Comparison of ENCODE assay signal across 20 cellular contexts in the genomic region with DNA sequence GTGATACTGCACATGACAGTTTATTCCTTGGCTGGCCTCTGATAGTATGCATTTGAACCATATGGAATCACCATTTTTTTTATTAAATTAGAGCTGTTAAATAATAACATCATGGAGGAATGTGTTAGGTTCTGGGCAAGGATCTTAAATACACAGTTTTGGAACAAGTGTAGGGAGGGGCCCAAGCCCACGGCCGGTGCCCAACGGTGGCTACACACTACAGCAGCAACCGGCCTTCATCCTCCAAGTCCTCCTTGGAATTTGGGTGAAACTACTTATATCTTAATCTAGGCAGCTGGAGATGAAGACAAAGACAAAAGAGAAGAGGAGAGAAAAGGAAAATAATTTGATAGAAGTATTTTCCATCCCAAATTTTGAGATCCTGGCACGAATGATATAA. TPM values are rescaled to one million over a fixed set of nuclear protein-coding genes. Genes with fewer than 3 reads are reported as not detected.
A peak's percentile ranks its signal among the peaks of the same experiment; 100 is the strongest.
DNase-seq lines count a peak whose midpoint lies in the region; ATAC-seq, FAIRE-seq and TF ChIP-seq lines count a peak whose summit lies in the region.
"Had no signal": no experiment of that assay in that cellular context is flagged by ENCODE, and none has a peak within 500 bp of the region (broad histone marks: within the 10 kb centered on the region; RNA-seq: fewer than 3 reads in every experiment).

No MANE protein-coding gene starts in this region.

- H2AFZ ChIP-seq in neural progenitor cell (replicated peaks), result no peak overlapping the region
- H2AFZ ChIP-seq: GM23338 had no signal

- no peak for TF ChIP-seq EP300 in sigmoid colon (IDR thresholded peaks at IDR 0.05)

- H3K27me3 Mint-ChIP-seq in chondrocyte (ENCODE audit: low read depth) (no peaks in the 10 kb centered on the region), neural progenitor cell (ENCODE audit: insufficient read depth, low read depth) (peaks cover 2% of the 10 kb centered on the region)
- H3K27me3 Mint-ChIP-seq: CD8-positive, alpha-beta memory T cell had no signal

- DNase-seq in chondrocyte (ENCODE audit: low spot score) (no peak), neural progenitor cell (ENCODE audit: low spot score) (no peak), sigmoid colon (peak; percentile 32), OCI-M1 (lab: John Stamatoyannopoulos, UW) (no peak), D721Med (ENCODE audit: insufficient read length, low spot score) (no peak)
- DNase-seq: BE2C; C1 segment of cervical spinal cord; CD4-positive, CD25-positive, alpha-beta regulatory T cell; CD8-positive, alpha-beta memory T cell; COR-L47; DMS153; DMS79; GDM1; HCEC 1CT; IMR-90 had no signal

- H3K4me1 ChIP-seq in neural progenitor cell (peaks cover 8% of the 10 kb centered on the region), sigmoid colon (peaks cover 0 to 44% (median 28%) of the 10 kb centered on the region in 4 donors)

- TF ChIP-seq CTCF in chondrocyte (IDR thresholded peaks at IDR 0.05) (no peak), neural progenitor cell (IDR thresholded peaks at IDR 0.05) (peak; percentile 1), sigmoid colon (IDR thresholded peaks at IDR 0.05) (no peak), D721Med (IDR thresholded peaks at IDR 0.05; ENCODE audit: insufficient read depth, missing control alignments) (no peak)

- H3K9me3 Mint-ChIP-seq in chondrocyte (ENCODE audit: low read depth) (no peaks in the 10 kb centered on the region), neural progenitor cell (peaks cover 15% of the 10 kb centered on the region)
- H3K9me3 Mint-ChIP-seq: GM23338 had no signal

- no peak overlapping the region for H3K4me2 ChIP-seq in neural progenitor cell
- H3K4me2 ChIP-seq: GM23338 had no signal

- intact Hi-C loops in sigmoid colon (cut with DNase I), result no loop called here

- FAIRE-seq in D721Med (lab: Jason Lieb, UNC), result no peak
- FAIRE-seq: GM12892, H54, HTR-8/SVneo had no signal

- H3K36me3 ChIP-seq in neural progenitor cell (no peaks in the 10 kb centered on the region), sigmoid colon (no peaks in the 10 kb centered on the region)
- H3K36me3 ChIP-seq: BE2C had no signal

- no peaks in the 10 kb centered on the region for H3K79me2 ChIP-seq in neural progenitor cell (ENCODE audit: low read depth)

- H3K27ac ChIP-seq in neural progenitor cell (no peak overlapping the region), sigmoid colon (no peak overlapping the region)

- H3K36me3 Mint-ChIP-seq in chondrocyte (ENCODE audit: low read depth), result no peaks in the 10 kb centered on the region
- peaks cover 5% of the 10 kb centered on the region for H3K36me3 Mint-ChIP-seq in neural progenitor cell
- H3K36me3 Mint-ChIP-seq: CD4-positive, CD25-positive, alpha-beta regulatory T cell; CD8-positive, alpha-beta memory T cell had no signal

- WGBS in sigmoid colon, 2 donors, result 96% methylated on average over 5 of the region's 5 CpGs

- H3K4me3 Mint-ChIP-seq in chondrocyte (ENCODE audit: unreplicated experiment) (no peak overlapping the region), neural progenitor cell (no peak overlapping the region)
- H3K4me3 Mint-ChIP-seq: CD8-positive, alpha-beta memory T cell; GM23338 had no signal

- no peak overlapping the region for H3K4me3 ChIP-seq in neural progenitor cell
- H3K4me3 ChIP-seq in sigmoid colon, result no peak overlapping the region
- H3K4me3 ChIP-seq: GM23338 had no signal

- H3K27me3 ChIP-seq in neural progenitor cell, result no peaks in the 10 kb centered on the region
- no peaks in the 10 kb centered on the region for H3K27me3 ChIP-seq in sigmoid colon
- H3K27me3 ChIP-seq: BE2C had no signal

- H3F3A ChIP-seq in neural progenitor cell (ENCODE audit: low read depth), result no peaks in the 10 kb centered on the region

- peaks cover 12% of the 10 kb centered on the region for H4K20me1 ChIP-seq in neural progenitor cell (ENCODE audit: low read depth)

- H3K9ac ChIP-seq in neural progenitor cell, result no peak overlapping the region

- no peak for TF ChIP-seq POLR2A in sigmoid colon (IDR thresholded peaks at IDR 0.05)

- ATAC-seq in GM18502 (IDR thresholded peaks at IDR 0.05; ENCODE audit: poor library complexity, unreplicated experiment), result no peak

- H3K9me3 ChIP-seq in neural progenitor cell (ENCODE audit: low read depth) (no peaks in the 10 kb centered on the region), sigmoid colon (no peaks in the 10 kb centered on the region)
- H3K9me3 ChIP-seq: BE2C had no signal

- peak overlapping the region; percentile 80 for H3K27ac Mint-ChIP-seq in chondrocyte (ENCODE audit: unreplicated experiment)
- H3K27ac Mint-ChIP-seq in neural progenitor cell, result no peak overlapping the region
- H3K27ac Mint-ChIP-seq: CD4-positive, CD25-positive, alpha-beta regulatory T cell; CD8-positive, alpha-beta memory T cell; GM23338 had no signal

- H3K4me1 Mint-ChIP-seq in chondrocyte (ENCODE audit: low read depth) (peaks cover 80% of the 10 kb centered on the region), neural progenitor cell (peaks cover 20% of the 10 kb centered on the region)
- H3K4me1 Mint-ChIP-seq: CD4-positive, CD25-positive, alpha-beta regulatory T cell; CD8-positive, alpha-beta memory T cell had no signal

RNA-seq across cellular contexts. Expression of a gene that starts 35.6 kb away (rescaled TPM):
- total RNA-seq in chondrocyte (74.4 to 91.0 TPM (median 86.8 TPM) in 3 replicates), neural progenitor cell (ENCODE audit: low replicate concordance) (1.5 and 2.4 TPM in 2 replicates), sigmoid colon (10 to 100 TPM; 17.8 to 38.8 (median 19.1) TPM)
- 1 to 10 TPM in 2 of 3 donors, under 1 TPM in 1; 0.69 to 4.3 (median 1.2) TPM for polyA plus RNA-seq in sigmoid colon
